In genomic region chr14:22537436-22538310, GRCh38 we compare ENCODE assay signal across 9 cellular contexts. TPM values are rescaled to one million over a fixed set of nuclear protein-coding genes. Genes with fewer than 3 reads are reported as not detected.
DNase-seq lines count a peak whose midpoint lies in the region; ATAC-seq and TF ChIP-seq lines count a peak whose summit lies in the region.
"Had no signal": no experiment of that assay in that cellular context is flagged by ENCODE, and none has a peak within 500 bp of the region (broad histone marks: within the 10 kb centered on the region; RNA-seq: fewer than 3 reads in every experiment).

No MANE protein-coding gene starts in this region.

- peak overlapping the region; percentile 77 for H3K4me3 Mint-ChIP-seq in activated CD4-positive, alpha-beta T cell treated with anti-CD3 and anti-CD28 coated beads, Interleukin-2, amount 10 ng/mL, durations not matched to agents 7 days and 5 days
- peak overlapping the region; percentile 76 for H3K4me3 Mint-ChIP-seq in activated CD8-positive, alpha-beta T cell treated with anti-CD3 and anti-CD28 coated beads, Interleukin-2, amount 10 ng/mL, durations not matched to agents 7 days and 5 days
- peak overlapping the region; percentile 83 to 85 for H3K4me3 Mint-ChIP-seq in stimulated activated naive CD8-positive, alpha-beta T cell treated with anti-CD3 and anti-CD28 coated beads, Interleukin-15, amount 100 ng/mL, for 72 hours

- H3K4me1 Mint-ChIP-seq in activated CD4-positive, alpha-beta T cell treated with anti-CD3 and anti-CD28 coated beads, Interleukin-2, amount 10 ng/mL, durations not matched to agents 7 days and 5 days = peaks cover 95% of the 10 kb centered on the region
- peaks cover 93% of the 10 kb centered on the region for H3K4me1 Mint-ChIP-seq in activated CD8-positive, alpha-beta T cell treated with anti-CD3 and anti-CD28 coated beads, Interleukin-2, amount 10 ng/mL, durations not matched to agents 7 days and 5 days (ENCODE audit: low read depth)
- H3K4me1 Mint-ChIP-seq in stimulated activated naive CD8-positive, alpha-beta T cell treated with anti-CD3 and anti-CD28 coated beads, Interleukin-15, amount 100 ng/mL, for 72 hours = peaks cover 95% of the 10 kb centered on the region

- ATAC-seq in activated CD8-positive, alpha-beta T cell treated with anti-CD3 and anti-CD28 coated beads, Interleukin-2, amount 10 ng/mL, durations not matched to agents 7 days and 5 days = peak; percentile 7
- no peak for ATAC-seq in stimulated activated naive CD8-positive, alpha-beta T cell treated with anti-CD3 and anti-CD28 coated beads, Interleukin-15, amount 100 ng/mL, for 72 hours

- no peak overlapping the region for H3K4me3 ChIP-seq in esophagus squamous epithelium

- H3K36me3 Mint-ChIP-seq in activated CD4-positive, alpha-beta T cell treated with anti-CD3 and anti-CD28 coated beads, Interleukin-2, amount 10 ng/mL, durations not matched to agents 7 days and 5 days (ENCODE audit: low read depth) = peaks cover 96% of the 10 kb centered on the region
- peaks cover 96% of the 10 kb centered on the region for H3K36me3 Mint-ChIP-seq in activated CD8-positive, alpha-beta T cell treated with anti-CD3 and anti-CD28 coated beads, Interleukin-2, amount 10 ng/mL, durations not matched to agents 7 days and 5 days (ENCODE audit: low read depth)

- peaks cover 5 to 56% (median 29%) of the 10 kb centered on the region in 3 donors for H3K4me1 ChIP-seq in esophagus squamous epithelium

- H3K27ac Mint-ChIP-seq in activated CD4-positive, alpha-beta T cell treated with anti-CD3 and anti-CD28 coated beads, Interleukin-2, amount 10 ng/mL, durations not matched to agents 7 days and 5 days = peak overlapping the region; percentile 91
- H3K27ac Mint-ChIP-seq in activated CD8-positive, alpha-beta T cell treated with anti-CD3 and anti-CD28 coated beads, Interleukin-2, amount 10 ng/mL, durations not matched to agents 7 days and 5 days = peak overlapping the region; percentile 98
- H3K27ac Mint-ChIP-seq in stimulated activated naive CD8-positive, alpha-beta T cell treated with anti-CD3 and anti-CD28 coated beads, Interleukin-15, amount 100 ng/mL, for 72 hours = peak overlapping the region; percentile 98

- no peaks in the 10 kb centered on the region for H3K36me3 ChIP-seq in esophagus squamous epithelium

- no peaks in the 10 kb centered on the region for H3K27me3 Mint-ChIP-seq in activated CD4-positive, alpha-beta T cell treated with anti-CD3 and anti-CD28 coated beads, Interleukin-2, amount 10 ng/mL, durations not matched to agents 7 days and 5 days
- no peaks in the 10 kb centered on the region for H3K27me3 Mint-ChIP-seq in activated CD8-positive, alpha-beta T cell treated with anti-CD3 and anti-CD28 coated beads, Interleukin-2, amount 10 ng/mL, durations not matched to agents 7 days and 5 days (ENCODE audit: low read depth)
- no peaks in the 10 kb centered on the region for H3K27me3 Mint-ChIP-seq in stimulated activated naive CD8-positive, alpha-beta T cell treated with anti-CD3 and anti-CD28 coated beads, Interleukin-15, amount 100 ng/mL, for 72 hours

- no peak for TF ChIP-seq CTCF in esophagus squamous epithelium (IDR thresholded peaks at IDR 0.05)

- CTCF ChIA-PET in activated CD4-positive, alpha-beta T cell treated with anti-CD3 and anti-CD28 coated beads, Interleukin-2, amount 10 ng/mL, durations not matched to agents 7 days and 5 days (lab: Charles Lee) = interaction anchor here (0.9 to 7.3 kb wide), 10 partner anchors 9 to 620 kb away, joined by 3 to 55 read pairs (median 5); partner anchors contain the start of gene ABHD4
- CTCF ChIA-PET in activated CD8-positive, alpha-beta T cell treated with anti-CD3 and anti-CD28 coated beads, Interleukin-2, amount 10 ng/mL, durations not matched to agents 7 days and 5 days (lab: Charles Lee) = interaction anchor here (0.6 to 7.8 kb wide), 16 partner anchors 9 to 620 kb away, joined by 3 to 60 read pairs (median 4); no protein-coding TSS in a partner anchor

- no peaks in the 10 kb centered on the region for H3K9me3 Mint-ChIP-seq in activated CD4-positive, alpha-beta T cell treated with anti-CD3 and anti-CD28 coated beads, Interleukin-2, amount 10 ng/mL, durations not matched to agents 7 days and 5 days
- no peaks in the 10 kb centered on the region for H3K9me3 Mint-ChIP-seq in activated CD8-positive, alpha-beta T cell treated with anti-CD3 and anti-CD28 coated beads, Interleukin-2, amount 10 ng/mL, durations not matched to agents 7 days and 5 days (ENCODE audit: insufficient read depth)
- no peaks in the 10 kb centered on the region for H3K9me3 Mint-ChIP-seq in stimulated activated naive CD8-positive, alpha-beta T cell treated with anti-CD3 and anti-CD28 coated beads, Interleukin-15, amount 100 ng/mL, for 72 hours

- no peaks in the 10 kb centered on the region for H3K9me3 ChIP-seq in esophagus squamous epithelium

- TF ChIP-seq POLR2A in esophagus squamous epithelium (IDR thresholded peaks at IDR 0.05) = no peak

- H3K27ac ChIP-seq in esophagus squamous epithelium = peak overlapping the region; percentile 54 to 76 (median 69)

- WGBS in esophagus squamous epithelium, 2 donors = 78 to 84% methylated on average over 8 of the region's 8 CpGs

- no peaks in the 10 kb centered on the region for H3K27me3 ChIP-seq in esophagus squamous epithelium

- POLR2A ChIA-PET in activated CD4-positive, alpha-beta T cell treated with anti-CD3 and anti-CD28 coated beads, Interleukin-2, amount 10 ng/mL, durations not matched to agents 7 days and 5 days (lab: Charles Lee) = interaction anchor here (0.6 to 1.5 kb wide), 5 partner anchors 11 to 52 kb away, joined by 3 to 5 read pairs (median 3); partner anchors contain the start of gene DAD1
- POLR2A ChIA-PET in activated CD8-positive, alpha-beta T cell treated with anti-CD3 and anti-CD28 coated beads, Interleukin-2, amount 10 ng/mL, durations not matched to agents 7 days and 5 days (lab: Charles Lee) = interaction anchor here (0.5 to 20.6 kb wide), 15 partner anchors 9 to 637 kb away, joined by 3 to 904 read pairs (median 5); no protein-coding TSS in a partner anchor

- DNase-seq in activated CD4-positive, alpha-beta T cell treated with anti-CD3 and anti-CD28 coated beads, Interleukin-2, amount 10 ng/mL, durations not matched to agents 7 days and 5 days = no peak
- no peak for DNase-seq in activated CD4-positive, alpha-beta T cell treated with anti-CD3 and anti-CD28 coated beads for 1 hour
- DNase-seq in activated CD8-positive, alpha-beta T cell treated with anti-CD3 and anti-CD28 coated beads, Interleukin-2, amount 10 ng/mL, durations not matched to agents 7 days and 5 days = peak; percentile 24
- no peak for DNase-seq in esophagus squamous epithelium (lab: John Stamatoyannopoulos, UW)
- no peak for DNase-seq in stimulated activated naive CD8-positive, alpha-beta T cell treated with anti-CD3 and anti-CD28 coated beads, Interleukin-15, amount 100 ng/mL, for 72 hours
- no peak for DNase-seq in SW 1271 (lab: John Stamatoyannopoulos, UW)
- no peak for DNase-seq in NCI-H748 (lab: John Stamatoyannopoulos, UW; ENCODE audit: unreplicated experiment)
- DNase-seq in LoVo (ENCODE audit: low spot score) = no peak
- DNase-seq: NCI-H526 had no signal

- intact Hi-C loops in esophagus squamous epithelium (cut with DNase I) = no loop called here

RNA-seq across cellular contexts. Expression of gene DAD1, which starts 51.4 kb away (rescaled TPM):
- total RNA-seq in activated CD4-positive, alpha-beta T cell treated with anti-CD3 and anti-CD28 coated beads, Interleukin-2, amount 10 ng/mL, durations not matched to agents 7 days and 5 days = 100 to 1,000 TPM; 169 to 233 TPM
- total RNA-seq in activated CD8-positive, alpha-beta T cell treated with anti-CD3 and anti-CD28 coated beads, Interleukin-2, amount 10 ng/mL, durations not matched to agents 7 days and 5 days = 100 to 1,000 TPM; 130 to 147 TPM
- 100 to 1,000 TPM; 174 to 280 (median 225) TPM for total RNA-seq in esophagus squamous epithelium
